Comparison of ENCODE assay signal across 29 cellular contexts in genomic region chr11:70899616-70900015, GRCh38.
"Had no signal": no experiment of that assay in that cellular context is flagged by ENCODE, and none has a peak within 500 bp of the region (broad histone marks: within the 10 kb centered on the region; RNA-seq: fewer than 3 reads in every experiment).

No MANE protein-coding gene starts in this region.

- H3K4me1 Mint-ChIP-seq: activated CD4-positive, alpha-beta T cell treated with anti-CD3 and anti-CD28 coated beads for 36 hours; activated CD4-positive, alpha-beta T cell treated with anti-CD3 and anti-CD28 coated beads, Interleukin-2, amount 10 ng/mL, durations not matched to agents 24 days and 14 days; activated CD8-positive, alpha-beta memory T cell treated with anti-CD3 and anti-CD28 coated beads, Interleukin-2, amount 10 ng/mL, durations not matched to agents 7 days and 5 days; activated naive CD4-positive, alpha-beta T cell treated with anti-CD3 and anti-CD28 coated beads, Interleukin-2, amount 50 U/mL, for 24 hours; activated naive CD8-positive, alpha-beta T cell treated with anti-CD3 and anti-CD28 coated beads, Interleukin-2, amount 10 ng/mL, durations not matched to agents 7 days and 5 days; central memory CD8-positive, alpha-beta T cell had no signal

- H3K9me3 ChIP-seq: breast epithelium had no signal

- H3K27ac Mint-ChIP-seq: activated CD4-positive, alpha-beta memory T cell treated with anti-CD3 and anti-CD28 coated beads for 36 hours; activated CD4-positive, alpha-beta T cell treated with anti-CD3 and anti-CD28 coated beads for 36 hours; activated CD4-positive, alpha-beta T cell treated with anti-CD3 and anti-CD28 coated beads, Interleukin-2, amount 10 ng/mL, durations not matched to agents 24 days and 14 days; activated CD8-positive, alpha-beta memory T cell treated with anti-CD3 and anti-CD28 coated beads, Interleukin-2, amount 10 ng/mL, durations not matched to agents 7 days and 5 days; activated CD8-positive, alpha-beta T cell treated with anti-CD3 and anti-CD28 coated beads, Interleukin-2, amount 10 ng/mL, durations not matched to agents 7 days and 5 days; activated naive CD4-positive, alpha-beta T cell treated with anti-CD3 and anti-CD28 coated beads for 36 hours; activated naive CD4-positive, alpha-beta T cell treated with anti-CD3 and anti-CD28 coated beads, Interleukin-2, amount 50 U/mL, for 24 hours; activated naive CD8-positive, alpha-beta T cell treated with anti-CD3 and anti-CD28 coated beads, Interleukin-2, amount 10 ng/mL, durations not matched to agents 7 days and 5 days; activated T-cell treated with anti-CD3 and anti-CD28 coated beads, Interleukin-2, amount 50 U/mL, for 24 hours; activated T-cell treated with anti-CD3 and anti-CD28 coated beads, Interleukin-2, amount 50 U/mL, for 72 hours; brain; effector memory CD8-positive, alpha-beta T cell had no signal

- H3K4me3 ChIP-seq: ascending aorta, breast epithelium, cardiac muscle cell, esophagus muscularis mucosa, gastrocnemius medialis had no signal

- H3K27me3 Mint-ChIP-seq: activated CD4-positive, alpha-beta memory T cell treated with anti-CD3 and anti-CD28 coated beads for 36 hours; activated CD4-positive, alpha-beta T cell treated with anti-CD3 and anti-CD28 coated beads for 36 hours; activated CD4-positive, alpha-beta T cell treated with anti-CD3 and anti-CD28 coated beads, Interleukin-2, amount 10 ng/mL, durations not matched to agents 24 days and 14 days; activated CD8-positive, alpha-beta memory T cell treated with anti-CD3 and anti-CD28 coated beads, Interleukin-2, amount 10 ng/mL, durations not matched to agents 7 days and 5 days; activated naive CD8-positive, alpha-beta T cell treated with anti-CD3 and anti-CD28 coated beads, Interleukin-2, amount 10 ng/mL, durations not matched to agents 7 days and 5 days had no signal

- H3K4me1 ChIP-seq: ascending aorta, foreskin keratinocyte, gastrocnemius medialis had no signal

- DNase-seq: activated CD4-positive, alpha-beta memory T cell treated with anti-CD3 and anti-CD28 coated beads for 36 hours; activated CD4-positive, alpha-beta T cell treated with anti-CD3 and anti-CD28 coated beads for 36 hours; activated CD4-positive, alpha-beta T cell treated with anti-CD3 and anti-CD28 coated beads, Interleukin-2, amount 10 ng/mL, durations not matched to agents 24 days and 14 days; activated CD4-positive, CD25-positive, alpha-beta regulatory T cell; activated CD4-positive, CD25-positive, alpha-beta regulatory T cell treated with anti-CD3 and anti-CD28 coated beads, Interleukin-2, amount 50 U/mL, for 72 hours; activated CD8-positive, alpha-beta memory T cell treated with anti-CD3 and anti-CD28 coated beads, Interleukin-2, amount 10 ng/mL, durations not matched to agents 7 days and 5 days; activated CD8-positive, alpha-beta memory T cell treated with anti-CD3 and anti-CD28 coated beads, Interleukin-2, amount 50 U/mL, for 4 hours; activated CD8-positive, alpha-beta T cell treated with anti-CD3 and anti-CD28 coated beads, Interleukin-2, amount 10 ng/mL, durations not matched to agents 7 days and 5 days; activated naive CD4-positive, alpha-beta T cell treated with anti-CD3 and anti-CD28 coated beads for 36 hours; activated naive CD8-positive, alpha-beta T cell treated with anti-CD3 and anti-CD28 coated beads, Interleukin-2, amount 10 ng/mL, durations not matched to agents 7 days and 5 days; activated T-cell treated with anti-CD3 and anti-CD28 coated beads for 4 hours; activated T-cell treated with anti-CD3 and anti-CD28 coated beads, Interleukin-2, amount 50 U/mL, for 24 hours; activated T-cell treated with anti-CD3 and anti-CD28 coated beads, Interleukin-2, amount 50 U/mL, for 72 hours; cortex of kidney; dermis blood vessel endothelial cell; effector CD4-positive, alpha-beta T cell; effector memory CD8-positive, alpha-beta T cell; erythroblast; foreskin keratinocyte; gastrocnemius medialis; glutamatergic neuron; T-helper 2 cell had no signal

- H3K36me3 ChIP-seq: ascending aorta, breast epithelium, cardiac muscle cell, esophagus muscularis mucosa, gastrocnemius medialis had no signal

- H3K27me3 ChIP-seq: ascending aorta, breast epithelium, cardiac muscle cell, esophagus muscularis mucosa, foreskin keratinocyte, gastrocnemius medialis had no signal

- ATAC-seq: activated CD4-positive, alpha-beta T cell treated with anti-CD3 and anti-CD28 coated beads for 36 hours; activated CD8-positive, alpha-beta memory T cell treated with anti-CD3 and anti-CD28 coated beads, Interleukin-2, amount 10 ng/mL, durations not matched to agents 7 days and 5 days; activated CD8-positive, alpha-beta T cell treated with anti-CD3 and anti-CD28 coated beads, Interleukin-2, amount 10 ng/mL, durations not matched to agents 7 days and 5 days; activated T-cell treated with anti-CD3 and anti-CD28 coated beads, Interleukin-2, amount 50 U/mL, for 72 hours; effector memory CD8-positive, alpha-beta T cell; foreskin keratinocyte; gastrocnemius medialis had no signal

- H3K27ac ChIP-seq: ascending aorta, cardiac muscle cell, foreskin keratinocyte, gastrocnemius medialis had no signal

- H3K4me3 Mint-ChIP-seq: activated CD4-positive, alpha-beta memory T cell treated with anti-CD3 and anti-CD28 coated beads for 36 hours; activated CD4-positive, alpha-beta T cell treated with anti-CD3 and anti-CD28 coated beads for 36 hours; activated CD4-positive, alpha-beta T cell treated with anti-CD3 and anti-CD28 coated beads, Interleukin-2, amount 10 ng/mL, durations not matched to agents 24 days and 14 days; activated CD8-positive, alpha-beta memory T cell treated with anti-CD3 and anti-CD28 coated beads, Interleukin-2, amount 10 ng/mL, durations not matched to agents 7 days and 5 days; activated CD8-positive, alpha-beta T cell treated with anti-CD3 and anti-CD28 coated beads, Interleukin-2, amount 10 ng/mL, durations not matched to agents 7 days and 5 days; activated naive CD4-positive, alpha-beta T cell treated with anti-CD3 and anti-CD28 coated beads for 36 hours; activated naive CD4-positive, alpha-beta T cell treated with anti-CD3 and anti-CD28 coated beads, Interleukin-2, amount 50 U/mL, for 24 hours; activated naive CD8-positive, alpha-beta T cell treated with anti-CD3 and anti-CD28 coated beads, Interleukin-2, amount 10 ng/mL, durations not matched to agents 7 days and 5 days; activated T-cell treated with anti-CD3 and anti-CD28 coated beads, Interleukin-2, amount 50 U/mL, for 24 hours; activated T-cell treated with anti-CD3 and anti-CD28 coated beads, Interleukin-2, amount 50 U/mL, for 72 hours; brain; central memory CD8-positive, alpha-beta T cell; effector memory CD8-positive, alpha-beta T cell had no signal

- H3K36me3 Mint-ChIP-seq: activated CD4-positive, alpha-beta memory T cell treated with anti-CD3 and anti-CD28 coated beads for 36 hours; activated CD8-positive, alpha-beta memory T cell treated with anti-CD3 and anti-CD28 coated beads, Interleukin-2, amount 10 ng/mL, durations not matched to agents 7 days and 5 days; activated naive CD4-positive, alpha-beta T cell treated with anti-CD3 and anti-CD28 coated beads, Interleukin-2, amount 50 U/mL, for 24 hours; activated naive CD8-positive, alpha-beta T cell treated with anti-CD3 and anti-CD28 coated beads, Interleukin-2, amount 10 ng/mL, durations not matched to agents 7 days and 5 days; brain had no signal

- H3K9me3 Mint-ChIP-seq: activated CD4-positive, alpha-beta T cell treated with anti-CD3 and anti-CD28 coated beads, Interleukin-2, amount 10 ng/mL, durations not matched to agents 24 days and 14 days had no signal
